1 cellular context compared by ENCODE assay signal in genomic region chr9:70571247-70571646, GRCh38.
TF ChIP-seq lines count a peak whose summit lies in the region.

No MANE protein-coding gene starts in this region.

TF ChIP-seq in liver, 16 proteins besides CTCF, POLR2A, EP300 and RAD21 (continued from another document):
- peak; percentile 27 to 36 for TF ChIP-seq RXRA (IDR thresholded peaks at IDR 0.05)
- no peak for TF ChIP-seq ZBTB33 (IDR thresholded peaks at IDR 0.05)
- TF ChIP-seq TAF1 (conservative IDR thresholded peaks at IDR 0.05) = no peak
- TF ChIP-seq, protein P1, sequence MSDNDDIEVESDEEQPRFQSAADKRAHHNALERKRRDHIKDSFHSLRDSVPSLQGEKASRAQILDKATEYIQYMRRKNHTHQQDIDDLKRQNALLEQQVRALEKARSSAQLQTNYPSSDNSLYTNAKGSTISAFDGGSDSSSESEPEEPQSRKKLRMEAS (IDR thresholded peaks at IDR 0.05) = no peak
- peak; percentile 70 for TF ChIP-seq SP1 (IDR thresholded peaks at IDR 0.05)
- no peak for TF ChIP-seq FOXA2 (IDR thresholded peaks at IDR 0.05)
- TF ChIP-seq NR2F2 (IDR thresholded peaks at IDR 0.05) = no peak
- no peak for TF ChIP-seq ATF3 (IDR thresholded peaks at IDR 0.05)
- TF ChIP-seq HNF4A (conservative IDR thresholded peaks at IDR 0.05) = peak; percentile 91 to 96
- no peak for TF ChIP-seq YY1 (IDR thresholded peaks at IDR 0.05)
- TF ChIP-seq GABPA (IDR thresholded peaks at IDR 0.05 in 1 of 2, conservative IDR thresholded peaks at IDR 0.05 in 1 of 2) = no peak
- TF ChIP-seq JUND (IDR thresholded peaks at IDR 0.05) = peak in 1 of 2 donors; percentile 21
